8 cellular contexts compared by ENCODE assay signal in genomic region chr7:23277359-23277989, GRCh38. TPM values are rescaled to one million over a fixed set of nuclear protein-coding genes. Genes with fewer than 3 reads are reported as not detected.
DNase-seq lines count a peak whose midpoint lies in the region; ATAC-seq, FAIRE-seq and TF ChIP-seq lines count a peak whose summit lies in the region.

No MANE protein-coding gene starts in this region.

- H3F3A ChIP-seq in Loucy (ENCODE audit: low read depth): no peaks in the 10 kb centered on the region

- H3K9me3 ChIP-seq in Loucy (ENCODE audit: insufficient read depth, low read depth, low read length) (no peaks in the 10 kb centered on the region), lower lobe of right lung (no peaks in the 10 kb centered on the region), vagina (no peaks in the 10 kb centered on the region)

- no peaks in the 10 kb centered on the region for H3K79me2 ChIP-seq in Loucy (ENCODE audit: insufficient read depth, low read length)

- intact Hi-C loops in lower lobe of right lung (cut with DNase I) (no loop called here), vagina (cut with DNase I) (no loop called here)

- H3K27ac ChIP-seq in lower lobe of right lung (no peak overlapping the region), vagina (no peak overlapping the region)

- no peaks in the 10 kb centered on the region for H3K9me2 ChIP-seq in Loucy (replicated peaks; ENCODE audit: low read depth, low read length)

- H3K27me3 ChIP-seq in Loucy (ENCODE audit: insufficient read depth, low read length, poor library complexity, severe bottlenecking) (no peaks in the 10 kb centered on the region), lower lobe of right lung (ENCODE audit: low read depth) (no peaks in the 10 kb centered on the region), vagina (no peaks in the 10 kb centered on the region)

- H2AFZ ChIP-seq in Loucy (ENCODE audit: low read length): peak overlapping the region; percentile 25; the same call in 1 of the 2 replicates

- DNase-seq in AG10803 (ENCODE audit: low read depth): peak; percentile 65
- peak; percentile 62 for DNase-seq in GM10266 (ENCODE audit: extremely low spot score)
- DNase-seq in RCC 7860 (ENCODE audit: low spot score): peak; percentile 57
- peak; percentile 86 for DNase-seq in choroid plexus epithelial cell (ENCODE audit: low read depth)
- DNase-seq in lower lobe of right lung: no peak
- no peak for DNase-seq in vagina (ENCODE audit: extremely low spot score in 2 of 2)

- H3K36me3 ChIP-seq in Loucy (ENCODE audit: insufficient read depth, low read length) (no peaks in the 10 kb centered on the region), lower lobe of right lung (peaks cover 7% of the 10 kb centered on the region), vagina (peaks cover 0 to 28% of the 10 kb centered on the region in 2 donors)

- no peak overlapping the region for H3K9ac ChIP-seq in Loucy (ENCODE audit: low read depth, low read length, poor library complexity, severe bottlenecking)

- FAIRE-seq in RCC 7860 (lab: Jason Lieb, UNC): peak; percentile 76

- ATAC-seq in lower lobe of right lung (peak; percentile 69 to 79), HG03039 (IDR thresholded peaks at IDR 0.05; ENCODE audit: unreplicated experiment) (no peak)

- H3K4me1 ChIP-seq in Loucy (ENCODE audit: insufficient read depth, low read length, poor library complexity, severe bottlenecking) (peaks cover 10% of the 10 kb centered on the region), lower lobe of right lung (no peaks in the 10 kb centered on the region), vagina (no peaks in the 10 kb centered on the region)

- H4K20me1 ChIP-seq in Loucy (ENCODE audit: insufficient read depth, low read length, poor library complexity, severe bottlenecking): no peaks in the 10 kb centered on the region

- TF ChIP-seq POLR2A in vagina (IDR thresholded peaks at IDR 0.05): no peak

- TF ChIP-seq CTCF in AG10803 (conservative IDR thresholded peaks at IDR 0.05; ENCODE audit: low read length) (peak; percentile 97), GM10266 (IDR thresholded peaks at IDR 0.05; ENCODE audit: control insufficient read depth, insufficient read depth, low read depth, missing control alignments) (peak; percentile 79), Loucy (conservative IDR thresholded peaks at IDR 0.05; ENCODE audit: low read length) (peak; percentile 86), choroid plexus epithelial cell (conservative IDR thresholded peaks at IDR 0.05; ENCODE audit: low read depth, low read length) (peak; percentile 84), lower lobe of right lung (IDR thresholded peaks at IDR 0.05) (peak; percentile 73), vagina (IDR thresholded peaks at IDR 0.05) (peak; percentile 9 to 44 (median 34))

- no peak overlapping the region for H3K4me3 ChIP-seq in AG10803 (ENCODE audit: low read length)
- no peak overlapping the region for H3K4me3 ChIP-seq in Loucy (ENCODE audit: low read length, poor library complexity, severe bottlenecking)
- no peak overlapping the region for H3K4me3 ChIP-seq in choroid plexus epithelial cell (ENCODE audit: low read depth, low read length)
- no peak overlapping the region for H3K4me3 ChIP-seq in lower lobe of right lung
- no peak overlapping the region for H3K4me3 ChIP-seq in vagina

- H3K4me2 ChIP-seq in Loucy (ENCODE audit: low read depth, low read length, poor library complexity, severe bottlenecking): no peak overlapping the region

RNA-seq across cellular contexts. Expression of gene MALSU1, which starts 21.7 kb away (rescaled TPM):
- total RNA-seq in lower lobe of right lung (41.4 TPM), vagina (56.7 TPM)

RNA-seq across cellular contexts. Expression of gene GPNMB, which starts 30.9 kb away (rescaled TPM):
- total RNA-seq in lower lobe of right lung (452 TPM), vagina (113 TPM)

Comparison
In these comparisons a context has a peak if more than half of its experiments do, and no peak if none do; other contexts are left out.
1. DNase-seq: peak in AG10803 (single experiment), GM10266 (single experiment), RCC 7860 (single experiment) and choroid plexus epithelial cell (single experiment); none in lower lobe of right lung (single experiment) and vagina (0 of 2).
2. CTCF ChIP-seq: peak in every context shown above with its lines; median percentile 97 in AG10803; 86 in Loucy; 84 in choroid plexus epithelial cell; 79 in GM10266; 73 in lower lobe of right lung; 34 in vagina.